27 cellular contexts compared by ENCODE assay signal in genomic region chr12:64828713-64829112, GRCh38.
"Had no signal": no experiment of that assay in that cellular context is flagged by ENCODE, and none has a peak within 500 bp of the region (broad histone marks: within the 10 kb centered on the region; RNA-seq: fewer than 3 reads in every experiment).

No MANE protein-coding gene starts in this region.

- ATAC-seq: stimulated activated effector memory CD8-positive, alpha-beta T cell treated with anti-CD3 and anti-CD28 coated beads, Interleukin-12 subunit alpha, Interleukin-12 subunit beta, amount 100 ng/mL, for 72 hours; stimulated activated memory B cell treated with anti-CD40 and anti-IgM and Interleukin-4, amounts not matched to agents 10 μg/mL and 1 μg/mL and 100 μg/mL, for 72 hours; stimulated activated naive B cell treated with anti-CD40 and anti-IgM and Interleukin-4, amounts not matched to agents 10 μg/mL and 1 μg/mL and 100 μg/mL, for 72 hours; stimulated activated naive CD8-positive, alpha-beta T cell treated with anti-CD3 and anti-CD28 coated beads, Interleukin-15, amount 100 ng/mL, for 72 hours; stimulated activated naive CD8-positive, alpha-beta T cell treated with anti-CD3 and anti-CD28 coated beads, Interleukin-15, Interleukin-2, amounts not matched to agents 100 U/mL and 50 U/mL, for 24 hours; upper lobe of right lung had no signal

- H3K36me3 ChIP-seq: suprapubic skin, thoracic aorta, thyroid gland, tibial artery, transverse colon, upper lobe of right lung, uterus, vagina had no signal

- H3K4me3 ChIP-seq: stomach, suprapubic skin, testis, thoracic aorta, thyroid gland, tibial artery, tibial nerve, transverse colon, upper lobe of left lung, upper lobe of right lung, uterus, vagina had no signal

- H3K27me3 ChIP-seq: testis had no signal

- H3K9me3 ChIP-seq: stomach, suprapubic skin, testis, thoracic aorta, thyroid gland, tibial nerve, transverse colon, upper lobe of left lung, upper lobe of right lung, vagina had no signal

- H3K27ac ChIP-seq: stomach, suprapubic skin, testis, thoracic aorta, thyroid gland, tibial artery, tibial nerve, transverse colon, upper lobe of left lung, upper lobe of right lung, uterus, vagina had no signal

- FAIRE-seq: urothelium cell line had no signal

- DNase-seq: stimulated activated CD4-positive, alpha-beta T cell treated with anti-CD3 and anti-CD28 coated beads, Interleukin-2, amount 100 ng/mL, for 48 hours; stimulated activated CD4-positive, alpha-beta T cell treated with anti-CD3 and anti-CD28 coated beads, Interleukin-4, amount 100 ng/mL, for 1 hour; stimulated activated CD4-positive, alpha-beta T cell treated with anti-CD3 and anti-CD28 coated beads, Interleukin-4, amount 100 ng/mL, for 24 hours; stimulated activated CD4-positive, alpha-beta T cell treated with anti-CD3 and anti-CD28 coated beads, Interleukin-4, amount 100 ng/mL, for 4 hours; stimulated activated CD8-positive, alpha-beta memory T cell treated with anti-CD3 and anti-CD28 coated beads, Interleukin-4, amount 100 ng/mL, for 48 hours; stimulated activated naive B cell treated with anti-CD40 and anti-IgM and Interleukin-4, amounts not matched to agents 10 μg/mL and 1 μg/mL and 100 μg/mL, for 72 hours; stimulated activated naive CD4-positive, alpha-beta T cell; stimulated activated naive CD4-positive, alpha-beta T cell treated with Interleukin-2 at 50 U/mL for 16 hours; stimulated activated naive CD8-positive, alpha-beta T cell treated with anti-CD3 and anti-CD28 coated beads, Interleukin-15, amount 100 ng/mL, for 72 hours; stimulated activated naive CD8-positive, alpha-beta T cell treated with anti-CD3 and anti-CD28 coated beads, Interleukin-15, Interleukin-2, amounts not matched to agents 100 U/mL and 50 U/mL, for 24 hours; stomach; substantia nigra; testis; thyroid gland; tibial artery; transverse colon; trophoblast cell; upper lobe of left lung; upper lobe of right lung; uterus had no signal
